ENCODE assay signal across 26 cellular contexts in the genomic region with DNA sequence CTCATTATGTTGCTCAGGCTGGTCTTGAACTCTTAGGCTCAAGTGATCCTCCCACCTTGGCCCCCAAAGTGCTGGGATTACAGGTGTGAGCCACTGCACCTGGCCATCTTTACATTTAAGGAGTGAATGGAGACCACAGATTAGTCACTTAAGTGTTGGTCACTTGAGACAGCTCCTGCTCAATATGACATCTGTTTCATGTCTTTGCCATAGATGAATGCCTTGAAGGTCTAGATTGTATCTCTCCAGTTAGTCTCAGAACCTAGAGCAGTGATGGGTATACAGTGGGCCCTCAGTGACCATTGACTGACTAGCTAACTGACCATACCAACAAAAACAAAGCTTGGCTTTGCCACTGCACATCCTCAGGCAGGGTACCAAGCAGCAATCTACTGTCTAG.
"Had no signal": no experiment of that assay in that cellular context is flagged by ENCODE, and none has a peak within 500 bp of the region (broad histone marks: within the 10 kb centered on the region; RNA-seq: fewer than 3 reads in every experiment).

No MANE protein-coding gene starts in this region.

- H3K4me3 ChIP-seq: colonic mucosa, esophagus squamous epithelium, gastrocnemius medialis, heart right ventricle, left lung, lower lobe of right lung, mucosa of descending colon had no signal

- H3K36me3 Mint-ChIP-seq: mesothelial cell of epicardium, naive B cell had no signal

- H3K4me3 Mint-ChIP-seq: dendritic cell treated with granulocyte-macrophage colony-stimulating factor and Interleukin-4, amounts not matched to agents 40 ng/mL and 50 ng/mL, for 4 days; effector memory CD8-positive, alpha-beta T cell; endodermal cell; mesothelial cell of epicardium; naive B cell had no signal

- DNase-seq: colonic mucosa; cortex of kidney; effector CD8-positive, alpha-beta T cell; effector memory CD8-positive, alpha-beta T cell; endodermal cell; esophagus squamous epithelium; foreskin fibroblast; foreskin melanocyte; gastrocnemius medialis; glutamatergic neuron; head of caudate nucleus; heart right ventricle; hippocampal formation; left cardiac atrium; left lung; left ventricle myocardium superior; lower lobe of right lung; mesenchymal stem cell; mucosa of descending colon; naive B cell had no signal

- H3K36me3 ChIP-seq: colonic mucosa, esophagus squamous epithelium, gastrocnemius medialis, heart right ventricle, left lung, lower lobe of right lung had no signal

- FAIRE-seq: endometrium, keratinocyte had no signal

- H3K27ac Mint-ChIP-seq: dendritic cell treated with granulocyte-macrophage colony-stimulating factor and Interleukin-4, amounts not matched to agents 40 ng/mL and 50 ng/mL, for 4 days; effector memory CD8-positive, alpha-beta T cell; endodermal cell; mesothelial cell of epicardium; naive B cell had no signal

- H3K4me1 ChIP-seq: colonic mucosa, esophagus squamous epithelium, left lung, lower lobe of right lung had no signal

- H3K4me1 Mint-ChIP-seq: naive B cell had no signal

- H3K9me3 Mint-ChIP-seq: dendritic cell treated with granulocyte-macrophage colony-stimulating factor and Interleukin-4, amounts not matched to agents 40 ng/mL and 50 ng/mL, for 4 days; effector memory CD8-positive, alpha-beta T cell; endodermal cell; mesothelial cell of epicardium; naive B cell had no signal

- ATAC-seq: effector memory CD8-positive, alpha-beta T cell; esophagus mucosa; gastrocnemius medialis; heart right ventricle; left cardiac atrium; left lung; left ventricle myocardium superior; lower lobe of right lung; mucosa of descending colon had no signal

- H3K27me3 ChIP-seq: colonic mucosa, esophagus squamous epithelium, gastrocnemius medialis, heart right ventricle, left lung had no signal

- H3K9me3 ChIP-seq: colonic mucosa, esophagus squamous epithelium, gastrocnemius medialis, heart right ventricle, left lung, lower lobe of right lung, mucosa of descending colon had no signal

- H3K27ac ChIP-seq: colonic mucosa, epithelial cell of prostate, esophagus squamous epithelium, gastrocnemius medialis, heart right ventricle, left lung, lower lobe of right lung had no signal
